ENCODE assay signal across 22 cellular contexts in the genomic region with DNA sequence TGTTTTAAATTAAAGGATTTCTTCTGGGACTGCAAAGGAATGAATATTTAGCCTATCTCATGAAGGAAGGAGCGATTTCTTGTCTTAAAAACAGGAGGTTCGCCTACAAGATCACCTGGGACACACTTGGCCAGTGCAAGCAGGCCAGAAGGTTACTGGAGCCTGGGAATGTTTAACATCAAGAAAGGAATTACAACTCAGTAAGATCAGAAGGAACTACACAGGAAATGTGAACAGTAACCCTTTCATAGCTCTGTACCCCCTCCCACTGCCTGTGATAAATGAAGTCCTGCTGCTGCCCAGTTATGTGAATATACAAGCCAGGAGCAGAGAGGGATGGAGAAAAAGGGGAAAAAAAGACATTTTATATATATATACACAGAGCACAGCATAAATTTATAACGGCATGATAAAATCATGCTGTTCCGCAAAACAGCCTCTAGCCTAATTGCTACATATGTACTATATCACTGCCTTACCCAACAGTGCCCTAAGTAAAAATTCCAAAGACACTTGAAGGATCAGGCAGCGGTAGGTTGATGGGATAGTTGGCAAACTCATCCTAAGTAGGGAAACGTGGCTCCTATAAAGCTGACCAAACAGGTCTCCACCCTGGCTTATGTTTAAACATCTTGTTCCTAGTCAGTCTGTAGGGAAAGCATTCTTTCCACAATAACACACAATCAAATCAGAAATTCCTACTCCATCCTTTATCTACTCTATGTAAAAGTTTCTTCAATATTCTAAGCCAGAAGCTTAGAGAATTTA.
DNase-seq lines count a peak whose midpoint lies in the region; ATAC-seq and TF ChIP-seq lines count a peak whose summit lies in the region.
"Had no signal": no experiment of that assay in that cellular context is flagged by ENCODE, and none has a peak within 500 bp of the region (broad histone marks: within the 10 kb centered on the region; RNA-seq: fewer than 3 reads in every experiment).

No MANE protein-coding gene starts in this region.

- peak overlapping the region; percentile 0; the same call in 1 of the 2 replicates for H2BK20ac ChIP-seq in IMR-90 (ENCODE audit: low read depth, low read length)

- H3K14ac ChIP-seq in IMR-90 (replicated peaks; ENCODE audit: low read depth, low read length), result peak overlapping the region; percentile 77

- H2BK120ac ChIP-seq in IMR-90 (ENCODE audit: low read depth, low read length) (0 out of 2 replicates have a peak overlapping the region, but pooled peaks have one; percentile 57), mesendoderm (ENCODE audit: low read depth, low read length) (no peak overlapping the region)

- no peaks in the 10 kb centered on the region for H3K27me3 Mint-ChIP-seq in naive thymus-derived CD8-positive, alpha-beta T cell
- H3K27me3 Mint-ChIP-seq: activated naive CD8-positive, alpha-beta T cell treated with anti-CD3 and anti-CD28 coated beads for 36 hours; T-cell had no signal

- H3K9ac ChIP-seq in IMR-90 (ENCODE audit: low read depth, low read length) (no peak overlapping the region), mammary epithelial cell (ENCODE audit: insufficient read depth, low read length) (no peak overlapping the region), mesendoderm (ENCODE audit: low read length) (no peak overlapping the region)

- H3K36me3 Mint-ChIP-seq in naive thymus-derived CD8-positive, alpha-beta T cell, result peaks cover 0 to 5% (median 3%) of the 10 kb centered on the region in 3 donors
- H3K36me3 Mint-ChIP-seq: CD8-positive, alpha-beta T cell; stimulated activated effector memory CD8-positive, alpha-beta T cell treated with anti-CD3 and anti-CD28 coated beads, Interleukin-12 subunit alpha, Interleukin-12 subunit beta, amount 100 ng/mL, for 72 hours had no signal

- H2AFZ ChIP-seq in IMR-90 (replicated peaks; ENCODE audit: low read length, poor library complexity) (no peak overlapping the region), mammary epithelial cell (ENCODE audit: low read depth, low read length) (no peak overlapping the region)

- H3K79me1 ChIP-seq in IMR-90 (ENCODE audit: low read depth in 1 of 2, low read length in 2 of 2) (0 out of 4 replicates have a peak, but pooled peaks cover 0 to 2% of the 10 kb centered on the region in 2 experiments), mesendoderm (ENCODE audit: low read length) (no peaks in the 10 kb centered on the region)

- H3K23ac ChIP-seq in IMR-90 (ENCODE audit: low read depth, low read length) (peak overlapping the region; percentile 28; the same call in 1 of the 2 replicates), mesendoderm (ENCODE audit: low read length) (no peak overlapping the region)

- H3K4me1 ChIP-seq in IMR-90 (ENCODE audit: control insufficient read depth, insufficient read depth, low read length), result peaks cover 6% of the 10 kb centered on the region
- H3K4me1 ChIP-seq in mesodermal cell (ENCODE audit: control insufficient read depth, insufficient read depth, low read length, poor library complexity, severe bottlenecking), result peaks cover 6% of the 10 kb centered on the region
- H3K4me1 ChIP-seq in gastrocnemius medialis, result peaks cover 39 to 47% of the 10 kb centered on the region in 2 donors
- H3K4me1 ChIP-seq in mammary epithelial cell (ENCODE audit: insufficient read depth, low read length), result no peaks in the 10 kb centered on the region
- H3K4me1 ChIP-seq in mesendoderm (ENCODE audit: control insufficient read depth, low read depth, low read length), result no peaks in the 10 kb centered on the region
- H3K4me1 ChIP-seq: testis had no signal

- peaks cover 0 to 2% (median 0%) of the 10 kb centered on the region in 9 donors for H3K9me3 Mint-ChIP-seq in naive thymus-derived CD8-positive, alpha-beta T cell
- H3K9me3 Mint-ChIP-seq: activated naive CD8-positive, alpha-beta T cell treated with anti-CD3 and anti-CD28 coated beads for 36 hours; CD8-positive, alpha-beta T cell; stimulated activated effector memory CD8-positive, alpha-beta T cell treated with anti-CD3 and anti-CD28 coated beads, Interleukin-12 subunit alpha, Interleukin-12 subunit beta, amount 100 ng/mL, for 72 hours; T-cell had no signal

- H4K5ac ChIP-seq in IMR-90 (ENCODE audit: low read depth, low read length) (peak overlapping the region; percentile 20; the same call in 1 of the 2 replicates), mesendoderm (ENCODE audit: low read length) (no peak overlapping the region)

- H3K4me1 Mint-ChIP-seq in naive thymus-derived CD8-positive, alpha-beta T cell, result peaks cover 8 to 16% (median 14%) of the 10 kb centered on the region in 4 donors

- no peak overlapping the region for H3K27ac ChIP-seq in IMR-90 (ENCODE audit: insufficient read depth, low read length)
- H3K27ac ChIP-seq in mesodermal cell (ENCODE audit: low read depth, low read length, severe bottlenecking), result peak overlapping the region; percentile 10
- H3K27ac ChIP-seq in gastrocnemius medialis, result peak overlapping the region; percentile 31 to 90 (median 37)
- no peak overlapping the region for H3K27ac ChIP-seq in mammary epithelial cell (ENCODE audit: insufficient read depth, low read depth, low read length)
- H3K27ac ChIP-seq in mesendoderm (ENCODE audit: low read depth, low read length), result no peak overlapping the region
- H3K27ac ChIP-seq: ovary had no signal

- in situ Hi-C loops in IMR-90 (cut with MboI; ENCODE audit: low sequenced_read_pairs) (no loop called here), gastrocnemius medialis (cut with MboI; ENCODE audit: low sequenced_read_pairs in 4 of 4) (no loop called here), mammary epithelial cell (cut with MboI; ENCODE audit: low sequenced_read_pairs in 2 of 2) (no loop called here)

- DNase-seq in IMR-90 (no peak), dermis blood vessel endothelial cell (peak; percentile 38), gastrocnemius medialis (no peak), AG20443 (ENCODE audit: low spot score) (no peak), mammary epithelial cell (no peak), mesendoderm (no peak)
- no peak for DNase-seq in naive thymus-derived CD8-positive, alpha-beta T cell
- DNase-seq: activated CD4-positive, alpha-beta T cell treated with anti-CD3 and anti-CD28 coated beads for 48 hours; activated naive CD8-positive, alpha-beta T cell treated with anti-CD3 and anti-CD28 coated beads for 36 hours; CD8-positive, alpha-beta T cell; DMS53; heart left ventricle; NCI-H187; ovary; PC-3; SHP77 treated with DMSO at 0.1 percent for 48 hours; T-cell; testis had no signal

- H3K9me3 ChIP-seq in IMR-90 (ENCODE audit: control insufficient read depth, insufficient read depth, low read length) (no peaks in the 10 kb centered on the region), mesodermal cell (ENCODE audit: control insufficient read depth, low read length) (no peaks in the 10 kb centered on the region), gastrocnemius medialis (no peaks in the 10 kb centered on the region), mammary epithelial cell (replicated peaks; ENCODE audit: insufficient read depth, low read length) (no peaks in the 10 kb centered on the region)
- H3K9me3 ChIP-seq: heart left ventricle, ovary, testis had no signal

- TF ChIP-seq POLR2A in IMR-90 (IDR thresholded peaks at IDR 0.05; ENCODE audit: low read depth, low read length) (no peak), gastrocnemius medialis (IDR thresholded peaks at IDR 0.05) (no peak)

- H3K27me3 ChIP-seq in IMR-90 (ENCODE audit: control insufficient read depth, insufficient read depth, low read length) (no peaks in the 10 kb centered on the region), gastrocnemius medialis (no peaks in the 10 kb centered on the region), mammary epithelial cell (ENCODE audit: insufficient read depth, low read length) (no peaks in the 10 kb centered on the region), mesendoderm (ENCODE audit: insufficient read depth, low read length, poor library complexity) (no peaks in the 10 kb centered on the region)
- H3K27me3 ChIP-seq: heart left ventricle, ovary, testis had no signal

- BruUV-seq in IMR-90 (replicated peaks; lab: Mats Ljungman, UMichigan) (no TSS peak), mammary epithelial cell (replicated peaks; lab: Mats Ljungman, UMichigan) (no TSS peak)

- no CpG with 5 or more reads among the region's 6 CpGs for WGBS in IMR-90 (ENCODE audit: extremely low coverage in 2 of 2, insufficient read length in 1 of 2), 2 experiments
- WGBS in mesodermal cell (ENCODE audit: insufficient coverage in 2 of 2), 2 experiments, result 69 to 77% methylated on average over 3 of the region's 6 CpGs
- 71% methylated on average over 6 of the region's 6 CpGs for WGBS in mammary epithelial cell (ENCODE audit: low coverage, missing lambda C conversion rate)
- no CpG with 5 or more reads among the region's 6 CpGs for WGBS in mesendoderm (ENCODE audit: extremely low coverage, insufficient coverage, low lambda C conversion rate)

- H3K4me3 ChIP-seq in IMR-90 (ENCODE audit: insufficient read depth, low read depth, low read length), result no peak overlapping the region
- H3K4me3 ChIP-seq in mesodermal cell (ENCODE audit: extremely low read depth, insufficient read depth, low read length, poor library complexity, severe bottlenecking), result no peak overlapping the region
- no peak overlapping the region for H3K4me3 ChIP-seq in gastrocnemius medialis
- no peak overlapping the region for H3K4me3 ChIP-seq in mammary epithelial cell (replicated peaks in 1 of 3; ENCODE audit: insufficient read depth in 1 of 3, low read depth in 2 of 3, low read length in 3 of 3)
- H3K4me3 ChIP-seq in mesendoderm (ENCODE audit: low read length), result no peak overlapping the region
- H3K4me3 ChIP-seq: GM12878, heart left ventricle, K562, ovary, testis had no signal

- H3K18ac ChIP-seq in IMR-90 (ENCODE audit: low read depth, low read length), result peak overlapping the region; percentile 52
- H3K18ac ChIP-seq in mesendoderm (ENCODE audit: low read length), result no peak overlapping the region

- no peak overlapping the region for H3K4me3 Mint-ChIP-seq in naive thymus-derived CD8-positive, alpha-beta T cell
- H3K4me3 Mint-ChIP-seq: activated naive CD8-positive, alpha-beta T cell treated with anti-CD3 and anti-CD28 coated beads for 36 hours; CD8-positive, alpha-beta T cell; stimulated activated effector memory CD8-positive, alpha-beta T cell treated with anti-CD3 and anti-CD28 coated beads, Interleukin-12 subunit alpha, Interleukin-12 subunit beta, amount 100 ng/mL, for 72 hours; T-cell had no signal

- CTCF ChIA-PET in IMR-90 (lab: Yijun Ruan, JAX), result interaction anchor here (0.6 kb wide), 2 partner anchors 21 to 374 kb away, joined by 3 read pairs; no protein-coding TSS in a partner anchor
- CTCF ChIA-PET in mammary epithelial cell (lab: Charles Lee; ENCODE audit: low non-redundant PET), result no interaction called here

- TF ChIP-seq RAD21 in IMR-90 (IDR thresholded peaks at IDR 0.05; ENCODE audit: low read length), result no peak

- ATAC-seq in IMR-90 (ENCODE audit: low read depth) (peak; percentile 35), gastrocnemius medialis (no peak)
- no peak for ATAC-seq in naive thymus-derived CD8-positive, alpha-beta T cell
- ATAC-seq: CD8-positive, alpha-beta T cell; GM12878; K562; PC-3; stimulated activated effector memory CD8-positive, alpha-beta T cell treated with anti-CD3 and anti-CD28 coated beads, Interleukin-12 subunit alpha, Interleukin-12 subunit beta, amount 100 ng/mL, for 72 hours; T-cell had no signal

- peak overlapping the region in 1 of 2 experiments; percentile 4; a peak in 1 of 4 replicates for H4K8ac ChIP-seq in IMR-90 (ENCODE audit: low read depth in 2 of 2, low read length in 2 of 2)
- H4K8ac ChIP-seq in mesendoderm (ENCODE audit: low read depth, low read length), result no peak overlapping the region

- H4K91ac ChIP-seq in IMR-90 (ENCODE audit: insufficient read depth, low read depth, low read length), result no peak overlapping the region

- no peaks in the 10 kb centered on the region for H4K20me1 ChIP-seq in IMR-90 (ENCODE audit: insufficient read depth, low read length)
- H4K20me1 ChIP-seq in mammary epithelial cell (ENCODE audit: insufficient read depth, low read length), result no peaks in the 10 kb centered on the region

- TF ChIP-seq CTCF in IMR-90 (conservative IDR thresholded peaks at IDR 0.05; ENCODE audit: low read depth, low read length) (no peak), gastrocnemius medialis (IDR thresholded peaks at IDR 0.05 in 4 of 5, conservative IDR thresholded peaks at IDR 0.05 in 1 of 5) (no peak), mammary epithelial cell (conservative IDR thresholded peaks at IDR 0.05 in 1 of 2, IDR thresholded peaks at IDR 0.05 in 1 of 2; ENCODE audit: extremely low read depth in 1 of 2, insufficient read depth in 1 of 2, low read depth in 1 of 2, low read length in 2 of 2) (no peak)

- H3K4ac ChIP-seq in IMR-90 (ENCODE audit: low read depth, low read length), result peak overlapping the region; percentile 11; the same call in 1 of the 2 replicates
- H3K4ac ChIP-seq in mesendoderm (ENCODE audit: low read depth, low read length), result no peak overlapping the region

- no peaks in the 10 kb centered on the region for H3K79me2 ChIP-seq in mammary epithelial cell (ENCODE audit: insufficient read depth, low read length)
- H3K79me2 ChIP-seq in mesendoderm (ENCODE audit: control insufficient read depth, insufficient read depth, low read length), result no peaks in the 10 kb centered on the region

- peaks cover 3% of the 10 kb centered on the region; the same call in 1 of the 2 replicates for H3K9me1 ChIP-seq in IMR-90 (ENCODE audit: insufficient read depth, low read length)

- intact Hi-C loops in IMR-90 (cut with micrococcal nuclease) (no loop called here), gastrocnemius medialis (cut with DNase I; ENCODE audit: low total_unique reads) (no loop called here), mammary epithelial cell (cut with micrococcal nuclease) (no loop called here)

- H3K56ac ChIP-seq in IMR-90 (ENCODE audit: extremely low read depth, insufficient read depth, low read length), result no peak overlapping the region; the same call in 1 of the 2 replicates
- no peak overlapping the region for H3K56ac ChIP-seq in mesendoderm (ENCODE audit: low read length)

- H2BK5ac ChIP-seq in IMR-90 (ENCODE audit: low read depth, low read length, poor library complexity, severe bottlenecking) (no peak overlapping the region), mesendoderm (ENCODE audit: low read length) (no peak overlapping the region)

- peak overlapping the region in 1 of 10 donors; percentile 50 for H3K27ac Mint-ChIP-seq in naive thymus-derived CD8-positive, alpha-beta T cell
- H3K27ac Mint-ChIP-seq: activated naive CD8-positive, alpha-beta T cell treated with anti-CD3 and anti-CD28 coated beads for 36 hours; CD8-positive, alpha-beta T cell; stimulated activated effector memory CD8-positive, alpha-beta T cell treated with anti-CD3 and anti-CD28 coated beads, Interleukin-12 subunit alpha, Interleukin-12 subunit beta, amount 100 ng/mL, for 72 hours; T-cell had no signal

- POLR2A ChIA-PET in IMR-90 (lab: Charles Lee; ENCODE audit: unreplicated experiment), result no interaction called here
- POLR2A ChIA-PET in naive thymus-derived CD8-positive, alpha-beta T cell (lab: Charles Lee), result interaction anchor here (0.7 kb wide), 2 partner anchors 77 to 311 kb away, joined by 3 read pairs; no protein-coding TSS in a partner anchor

- H2BK15ac ChIP-seq in IMR-90 (ENCODE audit: low read depth, low read length), result peak overlapping the region; percentile 10; the same call in 1 of the 3 replicates
- no peak overlapping the region for H2BK15ac ChIP-seq in mesendoderm (replicated peaks; ENCODE audit: low read depth)

- H3K36me3 ChIP-seq in IMR-90 (ENCODE audit: control insufficient read depth, insufficient read depth, low read length) (no peaks in the 10 kb centered on the region), mesodermal cell (ENCODE audit: control insufficient read depth, insufficient read depth, low read length) (no peaks in the 10 kb centered on the region), gastrocnemius medialis (no peaks in the 10 kb centered on the region), mammary epithelial cell (ENCODE audit: insufficient read depth, low read length) (no peaks in the 10 kb centered on the region), mesendoderm (ENCODE audit: control insufficient read depth, insufficient read depth, low read length) (no peaks in the 10 kb centered on the region)
- H3K36me3 ChIP-seq: heart left ventricle, ovary had no signal

- H3K4me2 ChIP-seq in IMR-90 (ENCODE audit: low read depth, low read length), result 0 out of 2 replicates have a peak overlapping the region, but pooled peaks have one; percentile 10
- no peak overlapping the region for H3K4me2 ChIP-seq in mammary epithelial cell (ENCODE audit: insufficient read depth, low read depth, low read length)
- no peak overlapping the region for H3K4me2 ChIP-seq in mesendoderm (ENCODE audit: low read length)

- dilution Hi-C loops in IMR-90 (cut with HindIII; ENCODE audit: low sequenced_read_pairs, unreplicated experiment), result no loop called here
- dilution Hi-C loops in mammary epithelial cell (cut with HindIII; ENCODE audit: low sequenced_read_pairs), result no loop called here

- H2AK9ac ChIP-seq in IMR-90 (replicated peaks; ENCODE audit: low read depth, low read length, poor library complexity), result no peak overlapping the region

- peak overlapping the region; percentile 8; the same call in 1 of the 2 replicates for H2AK5ac ChIP-seq in IMR-90 (ENCODE audit: low read depth, low read length)
- H2AK5ac ChIP-seq in mesendoderm (ENCODE audit: low read length), result no peak overlapping the region

Comparison
In these comparisons a context has a peak if more than half of its experiments do, and no peak if none do; other contexts are left out.
1. H3K27ac ChIP-seq: peak in mesodermal cell (single experiment) and gastrocnemius medialis (4 of 4); none in IMR-90 (single experiment), mammary epithelial cell (single experiment) and mesendoderm (single experiment).